Comparison of ENCODE assay signal across 23 cellular contexts in genomic region chr9:130518943-130519772, GRCh38.
DNase-seq lines count a peak whose midpoint lies in the region; ATAC-seq and TF ChIP-seq lines count a peak whose summit lies in the region.
"Had no signal": no experiment of that assay in that cellular context is flagged by ENCODE, and none has a peak within 500 bp of the region (broad histone marks: within the 10 kb centered on the region; RNA-seq: fewer than 3 reads in every experiment).

No MANE protein-coding gene starts in this region.

- H3K4me1 ChIP-seq in GM23338 (ENCODE audit: insufficient read depth) = peaks cover 27% of the 10 kb centered on the region
- no peaks in the 10 kb centered on the region for H3K4me1 ChIP-seq in mesendoderm (ENCODE audit: control insufficient read depth, low read depth, low read length)
- H3K4me1 ChIP-seq: ascending aorta, left ventricle myocardium inferior, testis had no signal

- no peak overlapping the region for H4K5ac ChIP-seq in mesendoderm (ENCODE audit: low read length)

- H3K4me3 Mint-ChIP-seq in GM23338 = no peak overlapping the region
- no peak overlapping the region for H3K4me3 Mint-ChIP-seq in stimulated activated effector memory CD8-positive, alpha-beta T cell treated with anti-CD3 and anti-CD28 coated beads, Interleukin-12 subunit alpha, Interleukin-12 subunit beta, amount 100 ng/mL, for 72 hours
- H3K4me3 Mint-ChIP-seq: activated CD4-positive, alpha-beta T cell treated with anti-CD3 and anti-CD28 coated beads, Interleukin-2, amount 10 ng/mL, durations not matched to agents 7 days and 5 days; activated naive CD8-positive, alpha-beta T cell; activated T-helper 1 cell treated with anti-CD3 and anti-CD28 coated beads, Interleukin-12 subunit alpha, Interleukin-12 subunit beta, Interleukin-2, Interleukin-4 antibody, amounts not matched to agents 30 ng/mL and 10 ng/mL and 1 ng/mL, durations not matched to agents 14 hours and 24 hours and 36 hours; nephron; T-helper 17 cell had no signal

- no peak overlapping the region for H3K23ac ChIP-seq in mesendoderm (ENCODE audit: low read length)

- no peaks in the 10 kb centered on the region for H3F3A ChIP-seq in GM23338 (replicated peaks; ENCODE audit: low read depth)

- ATAC-seq in GM23338 (peak; percentile 11), omental fat pad (ENCODE audit: low FRiP score) (no peak)
- ATAC-seq in stimulated activated effector memory CD8-positive, alpha-beta T cell treated with anti-CD3 and anti-CD28 coated beads, Interleukin-12 subunit alpha, Interleukin-12 subunit beta, amount 100 ng/mL, for 72 hours = no peak
- ATAC-seq: T-helper 17 cell had no signal

- no peaks in the 10 kb centered on the region for H3K79me2 ChIP-seq in GM23338 (replicated peaks; ENCODE audit: insufficient read depth)
- no peaks in the 10 kb centered on the region for H3K79me2 ChIP-seq in mesendoderm (ENCODE audit: control insufficient read depth, insufficient read depth, low read length)

- no peaks in the 10 kb centered on the region for H3K27me3 ChIP-seq in GM23338 (ENCODE audit: insufficient read depth)
- H3K27me3 ChIP-seq in mesendoderm (ENCODE audit: insufficient read depth, low read length, poor library complexity) = no peaks in the 10 kb centered on the region
- H3K27me3 ChIP-seq: ascending aorta, testis had no signal

- no peak overlapping the region for H2BK120ac ChIP-seq in mesendoderm (ENCODE audit: low read depth, low read length)

- no peak overlapping the region for H2BK5ac ChIP-seq in mesendoderm (ENCODE audit: low read length)

- no peaks in the 10 kb centered on the region for H3K79me1 ChIP-seq in mesendoderm (ENCODE audit: low read length)

- no peaks in the 10 kb centered on the region for H3K36me3 ChIP-seq in GM23338 (ENCODE audit: insufficient read depth)
- H3K36me3 ChIP-seq in mesendoderm (ENCODE audit: control insufficient read depth, insufficient read depth, low read length) = no peaks in the 10 kb centered on the region
- H3K36me3 ChIP-seq: ascending aorta, left ventricle myocardium inferior had no signal

- H3K36me3 Mint-ChIP-seq in GM23338 (ENCODE audit: low read depth) = no peaks in the 10 kb centered on the region; the same call in 2 of the 3 replicates
- no peaks in the 10 kb centered on the region for H3K36me3 Mint-ChIP-seq in stimulated activated effector memory CD8-positive, alpha-beta T cell treated with anti-CD3 and anti-CD28 coated beads, Interleukin-12 subunit alpha, Interleukin-12 subunit beta, amount 100 ng/mL, for 72 hours
- H3K36me3 Mint-ChIP-seq: activated naive CD8-positive, alpha-beta T cell had no signal

- H4K20me1 ChIP-seq in GM23338 (replicated peaks; ENCODE audit: insufficient read depth) = no peaks in the 10 kb centered on the region

- H2AK5ac ChIP-seq in mesendoderm (ENCODE audit: low read length) = no peak overlapping the region

- no peaks in the 10 kb centered on the region for H3K9me2 ChIP-seq in GM23338 (ENCODE audit: insufficient read depth)

- H3K4ac ChIP-seq in mesendoderm (ENCODE audit: low read depth, low read length) = no peak overlapping the region

- no peak overlapping the region for H3K18ac ChIP-seq in mesendoderm (ENCODE audit: low read length)

- no CpG with 5 or more reads among the region's 24 CpGs for WGBS in mesendoderm (ENCODE audit: extremely low coverage, insufficient coverage, low lambda C conversion rate)

- no peak overlapping the region for H4K8ac ChIP-seq in mesendoderm (ENCODE audit: low read depth, low read length)

- H3K27ac ChIP-seq in GM23338 (ENCODE audit: low read depth) (no peak overlapping the region), mesendoderm (ENCODE audit: low read depth, low read length) (no peak overlapping the region)
- H3K27ac ChIP-seq: 22Rv1, ascending aorta, left ventricle myocardium inferior, testis had no signal

- peaks cover 4% of the 10 kb centered on the region; the same call in 1 of the 3 replicates for H3K9me3 Mint-ChIP-seq in GM23338
- no peaks in the 10 kb centered on the region for H3K9me3 Mint-ChIP-seq in stimulated activated effector memory CD8-positive, alpha-beta T cell treated with anti-CD3 and anti-CD28 coated beads, Interleukin-12 subunit alpha, Interleukin-12 subunit beta, amount 100 ng/mL, for 72 hours
- H3K9me3 Mint-ChIP-seq: activated CD4-positive, alpha-beta T cell treated with anti-CD3 and anti-CD28 coated beads, Interleukin-2, amount 10 ng/mL, durations not matched to agents 7 days and 5 days; activated T-helper 1 cell treated with anti-CD3 and anti-CD28 coated beads, Interleukin-12 subunit alpha, Interleukin-12 subunit beta, Interleukin-2, Interleukin-4 antibody, amounts not matched to agents 30 ng/mL and 10 ng/mL and 1 ng/mL, durations not matched to agents 14 hours and 24 hours and 36 hours; nephron had no signal

- H2BK15ac ChIP-seq in mesendoderm (replicated peaks; ENCODE audit: low read depth) = no peak overlapping the region

- H3K27ac Mint-ChIP-seq in GM23338 = no peak overlapping the region
- H3K27ac Mint-ChIP-seq in stimulated activated effector memory CD8-positive, alpha-beta T cell treated with anti-CD3 and anti-CD28 coated beads, Interleukin-12 subunit alpha, Interleukin-12 subunit beta, amount 100 ng/mL, for 72 hours = no peak overlapping the region
- H3K27ac Mint-ChIP-seq: activated CD4-positive, alpha-beta T cell treated with anti-CD3 and anti-CD28 coated beads, Interleukin-2, amount 10 ng/mL, durations not matched to agents 7 days and 5 days; activated naive CD8-positive, alpha-beta T cell; activated T-helper 1 cell treated with anti-CD3 and anti-CD28 coated beads, Interleukin-12 subunit alpha, Interleukin-12 subunit beta, Interleukin-2, Interleukin-4 antibody, amounts not matched to agents 30 ng/mL and 10 ng/mL and 1 ng/mL, durations not matched to agents 14 hours and 24 hours and 36 hours; nephron; T-helper 17 cell had no signal

- H3K9ac ChIP-seq in mesendoderm (ENCODE audit: low read length) = no peak overlapping the region

- TF ChIP-seq CTCF in GM23338 (conservative IDR thresholded peaks at IDR 0.05; ENCODE audit: low read depth in 2 of 2) = peak in 1 of 2 experiments; percentile 40; a peak in 2 of 4 replicates
- TF ChIP-seq CTCF in omental fat pad (IDR thresholded peaks at IDR 0.05) = no peak

- no peak overlapping the region for H3K56ac ChIP-seq in mesendoderm (ENCODE audit: low read length)

- peak overlapping the region; percentile 18; the same call in 1 of the 2 replicates for H2AFZ ChIP-seq in GM23338

- H3K27me3 Mint-ChIP-seq in GM23338 (ENCODE audit: insufficient read depth, low read depth, poor library complexity) = peaks cover 14% of the 10 kb centered on the region

- H3K4me3 ChIP-seq in GM23338 = no peak overlapping the region
- no peak overlapping the region for H3K4me3 ChIP-seq in mesendoderm (ENCODE audit: low read length)
- H3K4me3 ChIP-seq: ascending aorta, left ventricle myocardium inferior, testis had no signal

- H3K4me2 ChIP-seq in GM23338 (no peak overlapping the region), mesendoderm (ENCODE audit: low read length) (no peak overlapping the region)

- DNase-seq in DMS 273 (lab: John Stamatoyannopoulos, UW; ENCODE audit: unreplicated experiment) (peak; percentile 59), DMS 273 treated with DMSO at 0.1 percent for 48 hours (lab: John Stamatoyannopoulos, UW) (no peak), GM23338 (ENCODE audit: low spot score) (peak; percentile 32), SK-N-DZ (ENCODE audit: low spot score) (peak; percentile 42), mesendoderm (peak; percentile 54), DMS114 treated with DMSO at 0.1 percent for 48 hours (lab: John Stamatoyannopoulos, UW; ENCODE audit: unreplicated experiment) (no peak), omental fat pad (ENCODE audit: low spot score) (no peak)
- no peak for DNase-seq in stimulated activated effector memory CD8-positive, alpha-beta T cell treated with anti-CD3 and anti-CD28 coated beads, Interleukin-12 subunit alpha, Interleukin-12 subunit beta, amount 100 ng/mL, for 72 hours (ENCODE audit: low spot score in 2 of 2)
- DNase-seq: activated CD4-positive, alpha-beta T cell treated with anti-CD3 and anti-CD28 coated beads, Interleukin-2, amount 10 ng/mL, durations not matched to agents 7 days and 5 days; erythroblast; foreskin fibroblast; GOT3; left ventricle myocardium inferior; NCI-H1105 treated with DMSO at 0.1 percent for 48 hours; NCI-H774; stimulated activated naive CD4-positive, alpha-beta T cell; T-helper 17 cell; testis had no signal

- H3K4me1 Mint-ChIP-seq in GM23338 = peaks cover 25% of the 10 kb centered on the region
- peaks cover 15% of the 10 kb centered on the region for H3K4me1 Mint-ChIP-seq in stimulated activated effector memory CD8-positive, alpha-beta T cell treated with anti-CD3 and anti-CD28 coated beads, Interleukin-12 subunit alpha, Interleukin-12 subunit beta, amount 100 ng/mL, for 72 hours
- H3K4me1 Mint-ChIP-seq: activated CD4-positive, alpha-beta T cell treated with anti-CD3 and anti-CD28 coated beads, Interleukin-2, amount 10 ng/mL, durations not matched to agents 7 days and 5 days; T-helper 17 cell had no signal

TF ChIP-seq in GM23338, 12 proteins besides CTCF, POLR2A, EP300 and RAD21 (continues in another document):
- no peak for TF ChIP-seq EZH2phosphoT487 (IDR thresholded peaks at IDR 0.05; ENCODE audit: unreplicated experiment)
- no peak for TF ChIP-seq JUNB (IDR thresholded peaks at IDR 0.05; ENCODE audit: unreplicated experiment)
- no peak for TF ChIP-seq NANOG (IDR thresholded peaks at IDR 0.05; ENCODE audit: borderline replicate concordance)
- TF ChIP-seq STAT1 (IDR thresholded peaks at IDR 0.05; ENCODE audit: unreplicated experiment) = no peak

Comparison
In these comparisons a context has a peak if more than half of its experiments do, and no peak if none do; other contexts are left out.
1. DNase-seq: peak in DMS 273 (single experiment), GM23338 (single experiment), SK-N-DZ (single experiment) and mesendoderm (single experiment); none in DMS 273 treated with DMSO at 0.1 percent for 48 hours (single experiment), DMS114 treated with DMSO at 0.1 percent for 48 hours (single experiment), omental fat pad (single experiment) and stimulated activated effector memory CD8-positive, alpha-beta T cell treated with anti-CD3 and anti-CD28 coated beads, Interleukin-12 subunit alpha, Interleukin-12 subunit beta, amount 100 ng/mL, for 72 hours (0 of 2).